1 cellular context compared by ENCODE assay signal in genomic region chr19:56140583-56141415, GRCh38.
TF ChIP-seq lines count a peak whose summit lies in the region.

Gene ZNF444, plus strand, starts transcription at chr19:56141287. Its CDS starts 5,625 bp downstream, at chr19:56146912.

TF ChIP-seq in K562, 482 proteins besides CTCF, POLR2A, EP300 and RAD21 (continued from another document):
- TF ChIP-seq REST (CRISPR knock-in tag; IDR thresholded peaks at IDR 0.05; ENCODE audit: low read depth) (peak; percentile 68; the same call in 1 of the 2 replicates), POLR2AphosphoS5 (IDR thresholded peaks at IDR 0.05; ENCODE audit: control insufficient read depth, insufficient read depth, low read depth, low read length) (peak; percentile 54), ZNF79 (CRISPR knock-in tag; IDR thresholded peaks at IDR 0.05; ENCODE audit: low read depth) (no peak), TSHZ1 (CRISPR knock-in tag; IDR thresholded peaks at IDR 0.05) (no peak), ZFX (CRISPR knock-in tag; IDR thresholded peaks at IDR 0.05) (peak; percentile 76), ZBTB11 (CRISPR knock-in tag; IDR thresholded peaks at IDR 0.05) (peak in 1 of 3 experiments; percentile 76; a peak in 2 of 6 replicates), ADNP (tag; IDR thresholded peaks at IDR 0.05) (no peak), UBTF (IDR thresholded peaks at IDR 0.05; ENCODE audit: borderline replicate concordance in 1 of 2, low read depth in 2 of 2, low read length in 2 of 2) (no peak), TCF7 (IDR thresholded peaks at IDR 0.05; ENCODE audit: borderline replicate concordance) (no peak), ZNF318 (IDR thresholded peaks at IDR 0.05; ENCODE audit: borderline replicate concordance in 1 of 2, low read depth in 1 of 2) (no peak), TOE1 (IDR thresholded peaks at IDR 0.05; ENCODE audit: borderline replicate concordance) (no peak; the same call in 1 of the 2 replicates), TOE1 (CRISPR knock-in tag; IDR thresholded peaks at IDR 0.05; ENCODE audit: borderline replicate concordance, low read depth) (no peak), ZNF717 (CRISPR knock-in tag; IDR thresholded peaks at IDR 0.05) (no peak), SMAD4 (CRISPR knock-in tag; conservative IDR thresholded peaks at IDR 0.05) (0 out of 2 replicates have a peak, but pooled peaks have one; percentile 22), ZSCAN29 (IDR thresholded peaks at IDR 0.05) (no peak), ZNF507 (tag; conservative IDR thresholded peaks at IDR 0.05) (no peak), E2F1 (CRISPR knock-in tag; IDR thresholded peaks at IDR 0.05) (0 out of 2 replicates have a peak, but pooled peaks have one; percentile 49), ID3 (CRISPR knock-in tag; IDR thresholded peaks at IDR 0.05) (no peak), ID3 (tag; IDR thresholded peaks at IDR 0.05) (peak; percentile 88), NR3C1 (CRISPR knock-in tag; IDR thresholded peaks at IDR 0.05) (no peak), THAP7 (CRISPR knock-in tag; IDR thresholded peaks at IDR 0.05) (no peak)
